8 cellular contexts compared by ENCODE assay signal in genomic region chr2:20642026-20642971, GRCh38. TPM values are rescaled to one million over a fixed set of nuclear protein-coding genes. Genes with fewer than 3 reads are reported as not detected.
DNase-seq lines count a peak whose midpoint lies in the region; ATAC-seq and TF ChIP-seq lines count a peak whose summit lies in the region.

No MANE protein-coding gene starts in this region.

- intact Hi-C loops in colonic mucosa (cut with DNase I): no loop called here

- WGBS in lung, 2 donors: 40 to 48% methylated on average over 25 to 26 of the region's 26 CpGs

- no peak overlapping the region for H3K9ac ChIP-seq in colonic mucosa (ENCODE audit: low read depth in 2 of 2, low read length in 2 of 2)

- H3K4me3 ChIP-seq in colonic mucosa (no peak overlapping the region), lung (no peak overlapping the region)

- no peaks in the 10 kb centered on the region for H3K9me3 ChIP-seq in colonic mucosa
- no peaks in the 10 kb centered on the region for H3K9me3 ChIP-seq in lung (ENCODE audit: control insufficient read depth in 2 of 2, insufficient read depth in 1 of 2, low read length in 1 of 2)

- no peak for DNase-seq in AG09319 (ENCODE audit: extremely low read depth, low read depth)
- DNase-seq in NCI-H226: peak; percentile 37
- peak; percentile 60 to 67 for DNase-seq in activated CD4-positive, alpha-beta T cell treated with anti-CD3 and anti-CD28 coated beads for 4 hours
- DNase-seq in colonic mucosa: peak; percentile 63
- peak; percentile 73 for DNase-seq in lung (ENCODE audit: low spot score)
- peak; percentile 51 for DNase-seq in stimulated activated CD8-positive, alpha-beta memory T cell treated with anti-CD3 and anti-CD28 coated beads, Interleukin-12 subunit alpha, Interleukin-12 subunit beta, amount 100 ng/mL, for 4 hours (ENCODE audit: low read depth)

- TF ChIP-seq CTCF in AG09319 (IDR thresholded peaks at IDR 0.05; ENCODE audit: low read depth, low read length): peak; percentile 94
- peak; percentile 93 for TF ChIP-seq CTCF in colonic mucosa (IDR thresholded peaks at IDR 0.05)
- TF ChIP-seq CTCF in lung (IDR thresholded peaks at IDR 0.05; ENCODE audit: control extremely low read depth, extremely low read depth): peak; percentile 88

- H3K27me3 ChIP-seq in colonic mucosa: no peaks in the 10 kb centered on the region
- no peaks in the 10 kb centered on the region for H3K27me3 ChIP-seq in lung (ENCODE audit: control insufficient read depth, insufficient read depth)

- ATAC-seq in GM18519 (IDR thresholded peaks at IDR 0.05; ENCODE audit: low FRiP score, unreplicated experiment) (peak; percentile 90), HG02981 (IDR thresholded peaks at IDR 0.05; ENCODE audit: unreplicated experiment) (peak; percentile 97), lung (ENCODE audit: insufficient read depth, low FRiP score) (peak; percentile 86)

- H3K36me3 ChIP-seq in colonic mucosa (no peaks in the 10 kb centered on the region), lung (ENCODE audit: control insufficient read depth in 2 of 2, insufficient read depth in 2 of 2, low read length in 2 of 2) (peaks cover 0 to 62% of the 10 kb centered on the region in 2 donors)

- H3K4me1 ChIP-seq in colonic mucosa (no peaks in the 10 kb centered on the region), lung (ENCODE audit: control insufficient read depth in 2 of 2, insufficient read depth in 2 of 2, low read length in 2 of 2) (peaks cover 0 to 6% of the 10 kb centered on the region in 2 donors)

- H3K27ac ChIP-seq in colonic mucosa: no peak overlapping the region
- no peak overlapping the region for H3K27ac ChIP-seq in lung (ENCODE audit: low read depth in 1 of 2, low read length in 1 of 2)

RNA-seq across cellular contexts. Expression of gene HS1BP3, which starts 8.6 kb away (rescaled TPM):
- total RNA-seq in colonic mucosa (10 to 100 TPM; 21.2 to 21.5 TPM), lung (10 to 100 TPM; 25.4 to 38.1 TPM)
- polyA plus RNA-seq in lung: 10 to 100 TPM; 28.8 to 41.4 TPM

RNA-seq across cellular contexts. Expression of gene GDF7, which starts 24.6 kb away (rescaled TPM):
- total RNA-seq in colonic mucosa (under 1 TPM; 0.05 to 0.11 TPM), lung (under 1 TPM; 0.37 to 0.54 TPM)
- polyA plus RNA-seq in lung: under 1 TPM; 0.10 to 0.26 TPM
